9 cellular contexts compared by ENCODE assay signal in the genomic region with DNA sequence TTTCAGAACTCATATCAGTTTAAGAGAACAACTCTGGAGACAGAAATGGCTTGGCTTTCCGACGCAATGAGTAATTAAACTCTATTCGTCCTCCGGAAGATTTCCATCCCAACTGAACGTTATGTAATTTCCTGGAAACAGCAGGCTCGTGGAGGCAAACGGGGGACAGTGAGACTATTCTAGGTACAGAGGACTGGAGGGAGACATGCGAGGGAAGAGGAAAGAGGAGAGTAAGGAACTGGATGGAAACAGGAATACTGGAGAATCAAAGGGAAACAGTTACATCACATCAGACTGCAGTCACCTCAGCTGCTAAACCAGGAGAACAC. TPM values are rescaled to one million over a fixed set of nuclear protein-coding genes. Genes with fewer than 3 reads are reported as not detected.
DNase-seq lines count a peak whose midpoint lies in the region; ATAC-seq and TF ChIP-seq lines count a peak whose summit lies in the region.
"Had no signal": no experiment of that assay in that cellular context is flagged by ENCODE, and none has a peak within 500 bp of the region (broad histone marks: within the 10 kb centered on the region; RNA-seq: fewer than 3 reads in every experiment).

No MANE protein-coding gene starts in this region.

- no peak overlapping the region for H3K4me3 Mint-ChIP-seq in Caco-2 (ENCODE audit: unreplicated experiment)
- H3K4me3 Mint-ChIP-seq: activated T-cell treated with anti-CD3 and anti-CD28 coated beads, Interleukin-2, amount 50 U/mL, for 4 hours had no signal

- H3K27ac ChIP-seq in liver (ENCODE audit: low read depth in 1 of 2, low read length in 2 of 2) (peak overlapping the region; percentile 97 to 98), gastrocnemius medialis (peak overlapping the region; percentile 85 to 97 (median 96))
- no peak overlapping the region for H3K27ac ChIP-seq in effector memory CD4-positive, alpha-beta T cell (ENCODE audit: insufficient read depth, low read length, poor library complexity, severe bottlenecking)

- H3K27ac Mint-ChIP-seq in Caco-2 (ENCODE audit: unreplicated experiment): peak overlapping the region; percentile 29

- in situ Hi-C loops in gastrocnemius medialis (cut with MboI; ENCODE audit: low sequenced_read_pairs in 4 of 4): no loop called here

- no peak for TF ChIP-seq POLR2A in gastrocnemius medialis (IDR thresholded peaks at IDR 0.05)

- H3K9me3 ChIP-seq in Caco-2 (no peaks in the 10 kb centered on the region), liver (ENCODE audit: control insufficient read depth in 4 of 4, low read length in 3 of 4) (no peaks in the 10 kb centered on the region), gastrocnemius medialis (no peaks in the 10 kb centered on the region)
- no peaks in the 10 kb centered on the region for H3K9me3 ChIP-seq in effector memory CD4-positive, alpha-beta T cell (ENCODE audit: control insufficient read depth, low read length)

- peaks cover 13% of the 10 kb centered on the region for H3K4me1 Mint-ChIP-seq in Caco-2 (ENCODE audit: low read depth, unreplicated experiment)

- no peaks in the 10 kb centered on the region for H3K27me3 Mint-ChIP-seq in Caco-2 (ENCODE audit: insufficient read depth, unreplicated experiment)

- peak in 1 of 2 donors; percentile 16 for ATAC-seq in gastrocnemius medialis
- ATAC-seq: activated T-cell treated with anti-CD3 and anti-CD28 coated beads, Interleukin-2, amount 50 U/mL, for 4 hours had no signal

- CTCF ChIA-PET in Caco-2 (lab: Charles Lee) (no interaction called here), GM10248 (lab: Yijun Ruan, JAX) (interaction anchor here (1.1 kb wide), 1 partner anchor 15 kb away, joined by 3 read pairs; no protein-coding TSS in a partner anchor), HEK293T (lab: Yijun Ruan, JAX) (no interaction called here)

- H3K36me3 Mint-ChIP-seq in Caco-2 (ENCODE audit: insufficient read depth, unreplicated experiment): peaks cover 66% of the 10 kb centered on the region

- WGBS in liver: 21% methylated on average over 8 of the region's 8 CpGs

- no peak for TF ChIP-seq RAD21 in liver (IDR thresholded peaks at IDR 0.05)

- DNase-seq in Caco-2 (no peak), choroid plexus epithelial cell (ENCODE audit: low read depth) (peak; percentile 52), gastrocnemius medialis (peak in 1 of 2 donors; percentile 16), GM10248 (ENCODE audit: extremely low spot score) (no peak), HEK293T (ENCODE audit: extremely low spot score) (no peak), amniotic stem cell (lab: John Stamatoyannopoulos, UW) (no peak)
- no peak for DNase-seq in effector memory CD4-positive, alpha-beta T cell
- DNase-seq: activated T-cell treated with anti-CD3 and anti-CD28 coated beads, Interleukin-2, amount 50 U/mL, for 4 hours had no signal

- H3K4me3 ChIP-seq in Caco-2 (ENCODE audit: low read depth, low read length) (no peak overlapping the region), choroid plexus epithelial cell (ENCODE audit: low read depth, low read length) (no peak overlapping the region), liver (ENCODE audit: low read depth in 1 of 3, low read length in 3 of 3) (peak overlapping the region in 1 of 3 donors; percentile 4), gastrocnemius medialis (peak overlapping the region in 2 of 4 donors; percentile 24 to 27)
- H3K4me3 ChIP-seq in effector memory CD4-positive, alpha-beta T cell (ENCODE audit: insufficient read depth, low read depth, low read length, poor library complexity, severe bottlenecking): no peak overlapping the region

- intact Hi-C loops in Caco-2 (cut with micrococcal nuclease; ENCODE audit: unreplicated experiment) (loop anchor here (1.0 to 2.0 kb wide), 3 partner anchors 29 to 103 kb away; partner anchors contain the start of gene PPP2R1B), gastrocnemius medialis (cut with DNase I; ENCODE audit: low total_unique reads) (no loop called here)

- TF ChIP-seq CTCF in Caco-2 (IDR thresholded peaks at IDR 0.05; ENCODE audit: insufficient read depth in 1 of 2, low read depth in 1 of 2, low read length in 1 of 2, severe bottlenecking in 1 of 2, unreplicated experiment in 1 of 2) (no peak), choroid plexus epithelial cell (conservative IDR thresholded peaks at IDR 0.05; ENCODE audit: low read depth, low read length) (no peak), liver (IDR thresholded peaks at IDR 0.05; ENCODE audit: low read depth, low read length, missing input control) (no peak), gastrocnemius medialis (IDR thresholded peaks at IDR 0.05 in 4 of 5, conservative IDR thresholded peaks at IDR 0.05 in 1 of 5) (no peak), GM10248 (IDR thresholded peaks at IDR 0.05; ENCODE audit: control extremely low read depth, extremely low read depth, low read depth, missing control alignments) (no peak)

- H3K27me3 ChIP-seq in Caco-2 (replicated peaks; ENCODE audit: control insufficient read depth, insufficient read depth, low read length) (no peaks in the 10 kb centered on the region), liver (ENCODE audit: control insufficient read depth in 4 of 4, insufficient read depth in 4 of 4, low read length in 3 of 4) (no peaks in the 10 kb centered on the region), gastrocnemius medialis (no peaks in the 10 kb centered on the region)
- H3K27me3 ChIP-seq in effector memory CD4-positive, alpha-beta T cell (replicated peaks; ENCODE audit: control insufficient read depth, insufficient read depth, low read length, poor library complexity, severe bottlenecking): no peaks in the 10 kb centered on the region

- peaks cover 13% of the 10 kb centered on the region for H3K4me1 ChIP-seq in Caco-2
- peaks cover 12 to 68% (median 42%) of the 10 kb centered on the region in 4 donors for H3K4me1 ChIP-seq in liver (ENCODE audit: control insufficient read depth in 4 of 4, insufficient read depth in 4 of 4, low read length in 3 of 4)
- peaks cover 58 to 60% of the 10 kb centered on the region in 2 donors for H3K4me1 ChIP-seq in gastrocnemius medialis
- H3K4me1 ChIP-seq in effector memory CD4-positive, alpha-beta T cell (ENCODE audit: control insufficient read depth, insufficient read depth, low read length, poor library complexity, severe bottlenecking): no peaks in the 10 kb centered on the region

- POLR2A ChIA-PET in Caco-2 (lab: Charles Lee) (interaction anchor here (1.1 kb wide), 1 partner anchor 114 kb away, joined by 3 read pairs; no protein-coding TSS in a partner anchor), GM10248 (lab: Yijun Ruan, JAX) (no interaction called here), HEK293T (lab: Yijun Ruan, JAX) (interaction anchor here (1.4 kb wide), 1 partner anchor 28 kb away, joined by 3 read pairs; the partner anchor contains the start of gene PPP2R1B)

- BruUV-seq in Caco-2 (replicated peaks; lab: Mats Ljungman, UMichigan): no TSS peak

- peak overlapping the region; percentile 47 to 77 for H3K9ac ChIP-seq in liver (ENCODE audit: low read depth in 1 of 2, low read length in 2 of 2)

- peaks cover 3% of the 10 kb centered on the region for H3K36me3 ChIP-seq in Caco-2 (ENCODE audit: control insufficient read depth, insufficient read depth, low read length)
- peaks cover 0 to 22% (median 18%) of the 10 kb centered on the region in 4 donors for H3K36me3 ChIP-seq in liver (ENCODE audit: control insufficient read depth in 4 of 4, insufficient read depth in 3 of 4, low read depth in 1 of 4, low read length in 3 of 4)
- peaks cover 0 to 20% of the 10 kb centered on the region in 2 donors for H3K36me3 ChIP-seq in gastrocnemius medialis
- H3K36me3 ChIP-seq in effector memory CD4-positive, alpha-beta T cell (ENCODE audit: control insufficient read depth, insufficient read depth, low read length): peaks cover 20% of the 10 kb centered on the region

- H3K9me3 Mint-ChIP-seq in Caco-2 (ENCODE audit: unreplicated experiment): no peaks in the 10 kb centered on the region
- H3K9me3 Mint-ChIP-seq: activated T-cell treated with anti-CD3 and anti-CD28 coated beads, Interleukin-2, amount 50 U/mL, for 4 hours had no signal

TF ChIP-seq in liver, 16 proteins besides CTCF, POLR2A, EP300 and RAD21:
- TF ChIP-seq, protein P1, sequence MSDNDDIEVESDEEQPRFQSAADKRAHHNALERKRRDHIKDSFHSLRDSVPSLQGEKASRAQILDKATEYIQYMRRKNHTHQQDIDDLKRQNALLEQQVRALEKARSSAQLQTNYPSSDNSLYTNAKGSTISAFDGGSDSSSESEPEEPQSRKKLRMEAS (IDR thresholded peaks at IDR 0.05): no peak
- TF ChIP-seq SP1 (IDR thresholded peaks at IDR 0.05): no peak
- TF ChIP-seq FOXA1 (IDR thresholded peaks at IDR 0.05): no peak
TF ChIP-seq in liver: peak in this region for 0.

TF ChIP-seq in HEK293T, 16 proteins besides CTCF, POLR2A, EP300 and RAD21:
- TF ChIP-seq, protein P2, sequence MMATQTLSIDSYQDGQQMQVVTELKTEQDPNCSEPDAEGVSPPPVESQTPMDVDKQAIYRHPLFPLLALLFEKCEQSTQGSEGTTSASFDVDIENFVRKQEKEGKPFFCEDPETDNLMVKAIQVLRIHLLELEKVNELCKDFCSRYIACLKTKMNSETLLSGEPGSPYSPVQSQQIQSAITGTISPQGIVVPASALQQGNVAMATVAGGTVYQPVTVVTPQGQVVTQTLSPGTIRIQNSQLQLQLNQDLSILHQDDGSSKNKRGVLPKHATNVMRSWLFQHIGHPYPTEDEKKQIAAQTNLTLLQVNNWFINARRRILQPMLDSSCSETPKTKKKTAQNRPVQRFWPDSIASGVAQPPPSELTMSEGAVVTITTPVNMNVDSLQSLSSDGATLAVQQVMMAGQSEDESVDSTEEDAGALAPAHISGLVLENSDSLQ (IDR thresholded peaks at IDR 0.05): no peak
- no peak for TF ChIP-seq CTBP1 (IDR thresholded peaks at IDR 0.05; ENCODE audit: borderline replicate concordance)
- no peak for TF ChIP-seq ARNT (IDR thresholded peaks at IDR 0.05)
- no peak for TF ChIP-seq SUZ12 (IDR thresholded peaks at IDR 0.05)
- TF ChIP-seq BHLHE40 (IDR thresholded peaks at IDR 0.05; ENCODE audit: borderline replicate concordance): no peak
- no peak for TF ChIP-seq NFRKB (IDR thresholded peaks at IDR 0.05)
- TF ChIP-seq L3MBTL2 (conservative IDR thresholded peaks at IDR 0.05): no peak
- no peak for TF ChIP-seq FOXM1 (IDR thresholded peaks at IDR 0.05; ENCODE audit: borderline replicate concordance)
- no peak for TF ChIP-seq ZNF384 (IDR thresholded peaks at IDR 0.05)
- no peak for TF ChIP-seq FOXK2 (IDR thresholded peaks at IDR 0.05)
- TF ChIP-seq LEF1 (IDR thresholded peaks at IDR 0.05; ENCODE audit: borderline replicate concordance): no peak

RNA-seq across cellular contexts. Expression of gene PPP2R1B, which starts 28.3 kb away (rescaled TPM):
- total RNA-seq in Caco-2 (2022): 109 and 114 TPM in 2 replicates
- 100 to 1,000 TPM in 1 of 2 donors, 10 to 100 TPM in 1; 50.1 to 316 TPM for total RNA-seq in liver
- polyA plus RNA-seq in liver: 10 to 100 TPM; 33.2 to 55.0 TPM
- total RNA-seq in gastrocnemius medialis: 10 to 100 TPM in 2 of 4 donors, 1 to 10 TPM in 2; 7.3 to 16.0 (median 9.4) TPM
